Comparison of ENCODE assay signal across 9 cellular contexts in the genomic region with DNA sequence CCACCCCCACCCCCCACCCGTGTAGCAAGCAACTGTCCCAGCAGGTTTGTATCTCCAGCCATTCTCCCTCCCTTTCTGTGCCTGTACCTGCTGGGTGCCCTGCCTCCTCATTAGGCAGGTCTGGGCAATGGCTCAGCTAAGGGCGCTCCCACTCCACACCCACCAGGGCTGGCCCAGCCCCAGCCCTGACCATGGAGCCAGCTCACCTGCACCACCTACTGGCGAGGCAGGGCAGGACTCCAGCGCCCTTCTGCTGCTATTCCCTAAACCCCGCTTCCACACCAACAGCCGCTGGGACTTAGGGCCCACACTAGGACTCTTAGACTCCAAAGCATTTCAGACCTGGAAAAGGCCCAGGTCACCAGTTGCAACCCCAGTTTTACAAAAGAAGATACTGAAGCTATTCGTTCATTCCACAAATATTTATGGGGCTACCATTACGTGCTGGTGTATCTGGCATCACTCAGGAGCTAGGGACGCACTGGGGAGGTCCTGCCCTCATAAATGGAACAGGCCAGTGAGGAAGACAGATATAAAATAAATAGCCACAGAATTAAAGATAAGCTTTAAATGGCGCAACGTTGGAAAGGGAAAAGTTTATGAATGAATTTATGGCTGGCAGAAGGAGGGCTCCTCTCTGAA. TPM values are rescaled to one million over a fixed set of nuclear protein-coding genes. Genes with fewer than 3 reads are reported as not detected.
DNase-seq lines count a peak whose midpoint lies in the region; ATAC-seq and TF ChIP-seq lines count a peak whose summit lies in the region.
"Had no signal": no experiment of that assay in that cellular context is flagged by ENCODE, and none has a peak within 500 bp of the region (broad histone marks: within the 10 kb centered on the region; RNA-seq: fewer than 3 reads in every experiment).

No MANE protein-coding gene starts in this region.

- no peaks in the 10 kb centered on the region for H3K9me3 ChIP-seq in tibial artery
- H3K9me3 ChIP-seq: vagina had no signal

- H3K36me3 Mint-ChIP-seq in activated naive CD8-positive, alpha-beta T cell treated with anti-CD3 and anti-CD28 coated beads, Interleukin-2, amount 10 ng/mL, durations not matched to agents 7 days and 5 days: no peaks in the 10 kb centered on the region
- no peaks in the 10 kb centered on the region for H3K36me3 Mint-ChIP-seq in nephron progenitor cell (ENCODE audit: low read depth)

- DNase-seq in EL (peak; percentile 15), HT1080 (ENCODE audit: low read depth) (peak; percentile 42), nephron progenitor cell (peak; percentile 41), putamen (ENCODE audit: low spot score) (no peak), tibial artery (no peak), DMS79 (lab: John Stamatoyannopoulos, UW) (no peak), NCI-H2029 treated with DMSO at 0.1 percent for 48 hours (lab: John Stamatoyannopoulos, UW) (no peak)
- DNase-seq in activated naive CD8-positive, alpha-beta T cell treated with anti-CD3 and anti-CD28 coated beads, Interleukin-2, amount 10 ng/mL, durations not matched to agents 7 days and 5 days: peak; percentile 48

- no peaks in the 10 kb centered on the region for H3K36me3 ChIP-seq in tibial artery
- H3K36me3 ChIP-seq: vagina had no signal

- H3K27me3 ChIP-seq in tibial artery: peaks cover 0 to 18% of the 10 kb centered on the region in 2 donors
- H3K27me3 ChIP-seq: vagina had no signal

- H3K4me3 Mint-ChIP-seq in activated naive CD8-positive, alpha-beta T cell treated with anti-CD3 and anti-CD28 coated beads, Interleukin-2, amount 10 ng/mL, durations not matched to agents 7 days and 5 days: no peak overlapping the region
- H3K4me3 Mint-ChIP-seq in nephron progenitor cell: no peak overlapping the region

- H3K4me3 ChIP-seq in tibial artery: no peak overlapping the region
- H3K4me3 ChIP-seq: vagina had no signal

- no peak overlapping the region for H3K27ac ChIP-seq in tibial artery
- H3K27ac ChIP-seq: vagina had no signal

- H3K4me1 ChIP-seq in tibial artery: no peaks in the 10 kb centered on the region
- H3K4me1 ChIP-seq: vagina had no signal

- H3K27me3 Mint-ChIP-seq in activated naive CD8-positive, alpha-beta T cell treated with anti-CD3 and anti-CD28 coated beads, Interleukin-2, amount 10 ng/mL, durations not matched to agents 7 days and 5 days: peaks cover 4% of the 10 kb centered on the region
- peaks cover under 1% of the 10 kb centered on the region for H3K27me3 Mint-ChIP-seq in nephron progenitor cell (ENCODE audit: low read depth, poor library complexity)

- TF ChIP-seq CTCF in nephron progenitor cell (IDR thresholded peaks at IDR 0.05) (peak; percentile 27), tibial artery (IDR thresholded peaks at IDR 0.05) (no peak)

- H3K9me3 Mint-ChIP-seq in activated naive CD8-positive, alpha-beta T cell treated with anti-CD3 and anti-CD28 coated beads, Interleukin-2, amount 10 ng/mL, durations not matched to agents 7 days and 5 days: no peaks in the 10 kb centered on the region
- peaks cover 16% of the 10 kb centered on the region for H3K9me3 Mint-ChIP-seq in nephron progenitor cell

- POLR2A ChIA-PET in activated naive CD8-positive, alpha-beta T cell treated with anti-CD3 and anti-CD28 coated beads, Interleukin-2, amount 10 ng/mL, durations not matched to agents 7 days and 5 days (lab: Charles Lee): no interaction called here

- no peak overlapping the region for H3K27ac Mint-ChIP-seq in activated naive CD8-positive, alpha-beta T cell treated with anti-CD3 and anti-CD28 coated beads, Interleukin-2, amount 10 ng/mL, durations not matched to agents 7 days and 5 days
- no peak overlapping the region for H3K27ac Mint-ChIP-seq in nephron progenitor cell

- intact Hi-C loops in tibial artery (cut with DNase I; ENCODE audit: low total_unique reads): no loop called here

- H3K4me1 Mint-ChIP-seq in activated naive CD8-positive, alpha-beta T cell treated with anti-CD3 and anti-CD28 coated beads, Interleukin-2, amount 10 ng/mL, durations not matched to agents 7 days and 5 days: peaks cover 7% of the 10 kb centered on the region
- no peaks in the 10 kb centered on the region for H3K4me1 Mint-ChIP-seq in nephron progenitor cell

- ATAC-seq in activated naive CD8-positive, alpha-beta T cell treated with anti-CD3 and anti-CD28 coated beads, Interleukin-2, amount 10 ng/mL, durations not matched to agents 7 days and 5 days (ENCODE audit: low read depth): no peak

RNA-seq across cellular contexts. Expression of gene PGLYRP3, which starts 24.0 kb away (rescaled TPM):
- not detected in 2 replicates for total RNA-seq in HT1080 (2014; rRNA removed; shearing (Covaris generic))
- polyA plus RNA-seq in HT1080 (2015; cell fraction: cytosol; rRNA removed): not detected in 2 replicates
- not detected in 2 replicates for polyA plus RNA-seq in HT1080 (2015; cell fraction: nucleus; rRNA removed)
- not detected for total RNA-seq in activated naive CD8-positive, alpha-beta T cell treated with anti-CD3 and anti-CD28 coated beads, Interleukin-2, amount 10 ng/mL, durations not matched to agents 7 days and 5 days

RNA-seq across cellular contexts. Expression of gene LORICRIN, which starts 29.3 kb away (rescaled TPM):
- total RNA-seq in HT1080 (2014; rRNA removed; shearing (Covaris generic)): not detected in 2 replicates
- polyA plus RNA-seq in HT1080 (2015; cell fraction: cytosol; rRNA removed): not detected in 2 replicates
- not detected in 2 replicates for polyA plus RNA-seq in HT1080 (2015; cell fraction: nucleus; rRNA removed)
- total RNA-seq in activated naive CD8-positive, alpha-beta T cell treated with anti-CD3 and anti-CD28 coated beads, Interleukin-2, amount 10 ng/mL, durations not matched to agents 7 days and 5 days: not detected
- total RNA-seq: vagina had no signal

RNA-seq across cellular contexts. Expression of gene PGLYRP4, which starts 59.9 kb away (rescaled TPM):
- total RNA-seq in HT1080 (2014; rRNA removed; shearing (Covaris generic)): not detected in 2 replicates
- not detected in 2 replicates for polyA plus RNA-seq in HT1080 (2015; cell fraction: cytosol; rRNA removed)
- not detected in 2 replicates for polyA plus RNA-seq in HT1080 (2015; cell fraction: nucleus; rRNA removed)
- not detected for total RNA-seq in activated naive CD8-positive, alpha-beta T cell treated with anti-CD3 and anti-CD28 coated beads, Interleukin-2, amount 10 ng/mL, durations not matched to agents 7 days and 5 days

Comparison
In these comparisons a context has a peak if more than half of its experiments do, and no peak if none do; other contexts are left out.
1. DNase-seq: peak in EL (single experiment), HT1080 (single experiment), activated naive CD8-positive, alpha-beta T cell treated with anti-CD3 and anti-CD28 coated beads, Interleukin-2, amount 10 ng/mL, durations not matched to agents 7 days and 5 days (single experiment) and nephron progenitor cell (single experiment); none in putamen (single experiment), tibial artery (0 of 2), DMS79 (single experiment) and NCI-H2029 treated with DMSO at 0.1 percent for 48 hours (single experiment).